Comparison of ENCODE assay signal across 13 cellular contexts in genomic region chr6:64013061-64013410, GRCh38.
DNase-seq lines count a peak whose midpoint lies in the region; ATAC-seq and TF ChIP-seq lines count a peak whose summit lies in the region.
"Had no signal": no experiment of that assay in that cellular context is flagged by ENCODE, and none has a peak within 500 bp of the region (broad histone marks: within the 10 kb centered on the region; RNA-seq: fewer than 3 reads in every experiment).

No MANE protein-coding gene starts in this region.

- TF ChIP-seq CTCF in BE2C (IDR thresholded peaks at IDR 0.05; ENCODE audit: low read depth, low read length), result no peak
- no peak for TF ChIP-seq CTCF in choroid plexus epithelial cell (conservative IDR thresholded peaks at IDR 0.05; ENCODE audit: low read depth, low read length)

- H3K27me3 ChIP-seq in BE2C, result no peaks in the 10 kb centered on the region

- H3K36me3 ChIP-seq in BE2C, result no peaks in the 10 kb centered on the region

- peaks cover 15% of the 10 kb centered on the region; the same call in 1 of the 2 replicates for H3K4me1 ChIP-seq in BE2C

- DNase-seq in BE2C (peak; percentile 34), NCI-H1092 treated with DMSO at 0.1 percent for 48 hours (lab: John Stamatoyannopoulos, UW) (peak; percentile 40), choroid plexus epithelial cell (ENCODE audit: low read depth) (peak; percentile 10), left kidney (ENCODE audit: low read depth, low spot score) (peak; percentile 45), cerebellum (ENCODE audit: low spot score) (no peak), T-helper 2 cell (no peak)
- no peak for DNase-seq in stimulated activated CD4-positive, alpha-beta T cell treated with anti-CD3 and anti-CD28 coated beads, Interleukin-12 subunit alpha, Interleukin-12 subunit beta, amount 100 ng/mL, for 4 hours
- DNase-seq: activated CD4-positive, alpha-beta memory T cell treated with anti-CD3 and anti-CD28 coated beads for 36 hours; erythroblast; naive thymus-derived CD8-positive, alpha-beta T cell; stimulated activated CD4-positive, alpha-beta T cell treated with anti-CD3 and anti-CD28 coated beads, Interleukin-2, amount 100 ng/mL, for 48 hours had no signal

- H3K4me3 ChIP-seq in BE2C (ENCODE audit: low read depth, low read length) (peak overlapping the region; percentile 45), choroid plexus epithelial cell (ENCODE audit: low read depth, low read length) (no peak overlapping the region)

- H3K9me3 ChIP-seq in BE2C, result no peaks in the 10 kb centered on the region

- no peak for ATAC-seq in GM18511 (IDR thresholded peaks at IDR 0.05; ENCODE audit: unreplicated experiment)
- ATAC-seq: left lobe of liver; naive thymus-derived CD8-positive, alpha-beta T cell had no signal

Comparison
In these comparisons a context has a peak if more than half of its experiments do, and no peak if none do; other contexts are left out.
1. DNase-seq: peak in BE2C (single experiment), NCI-H1092 treated with DMSO at 0.1 percent for 48 hours (single experiment), choroid plexus epithelial cell (single experiment) and left kidney (single experiment); none in cerebellum (single experiment), stimulated activated CD4-positive, alpha-beta T cell treated with anti-CD3 and anti-CD28 coated beads, Interleukin-12 subunit alpha, Interleukin-12 subunit beta, amount 100 ng/mL, for 4 hours (single experiment) and T-helper 2 cell (0 of 5).